In the genomic region with DNA sequence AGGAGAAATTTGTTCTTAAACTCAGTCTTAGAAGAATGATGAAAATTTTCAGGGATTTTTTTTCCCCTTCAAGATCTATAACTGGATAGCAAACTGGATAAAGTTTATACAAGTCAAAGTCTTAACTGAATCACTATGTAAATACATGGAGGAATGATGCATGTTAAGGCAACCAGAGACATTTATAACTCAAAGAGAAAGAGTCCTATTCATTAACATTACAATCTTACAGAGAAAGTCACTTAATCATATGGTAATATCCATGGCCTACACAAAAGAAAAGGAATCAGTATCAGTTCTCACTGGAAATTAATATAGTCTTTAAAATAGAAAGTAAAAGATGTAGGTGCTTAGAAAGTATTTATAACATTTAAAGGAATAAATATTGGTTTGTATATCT, we compare ENCODE assay signal across 22 cellular contexts.
"Had no signal": no experiment of that assay in that cellular context is flagged by ENCODE, and none has a peak within 500 bp of the region (broad histone marks: within the 10 kb centered on the region; RNA-seq: fewer than 3 reads in every experiment).

No MANE protein-coding gene starts in this region.

- H3K4me2 ChIP-seq: PC-9 had no signal

- H3K4me3 ChIP-seq: ascending aorta, body of pancreas, PC-9 had no signal

- H3K4me1 ChIP-seq: ascending aorta, body of pancreas had no signal

- H3K27me3 ChIP-seq: ascending aorta, body of pancreas had no signal

- H3K36me3 ChIP-seq: ascending aorta had no signal

- H3K9me3 ChIP-seq: ascending aorta, body of pancreas had no signal

- ATAC-seq: activated CD8-positive, alpha-beta memory T cell treated with anti-CD3 and anti-CD28 coated beads, Interleukin-2, amount 10 ng/mL, durations not matched to agents 7 days and 5 days; activated naive CD4-positive, alpha-beta T cell treated with anti-CD3 and anti-CD28 coated beads, Interleukin-2, amount 50 U/mL, for 72 hours; activated naive CD8-positive, alpha-beta T cell treated with anti-CD3 and anti-CD28 coated beads, Interleukin-2, amount 50 U/mL, for 24 hours; activated T-cell treated with anti-CD3 and anti-CD28 coated beads, Interleukin-2, amount 50 U/mL, for 4 hours; body of pancreas; T-helper 17 cell had no signal

- DNase-seq: activated B cell treated with CpG ODN at 0.5 μM for 24 hours; activated CD4-positive, alpha-beta T cell treated with anti-CD3 and anti-CD28 coated beads for 1 hour; activated CD4-positive, alpha-beta T cell treated with anti-CD3 and anti-CD28 coated beads, Interleukin-2, amount 10 ng/mL, durations not matched to agents 24 days and 14 days; activated CD4-positive, alpha-beta T cell treated with anti-CD3 and anti-CD28 coated beads, Interleukin-2, amount 50 U/mL, for 48 hours; activated CD8-positive, alpha-beta memory T cell treated with anti-CD3 and anti-CD28 coated beads, Interleukin-2, amount 10 ng/mL, durations not matched to agents 7 days and 5 days; activated effector memory CD4-positive, alpha-beta T cell treated with anti-CD3 and anti-CD28 coated beads, Interleukin-2, amount 50 U/mL, for 16 hours; activated naive CD4-positive, alpha-beta T cell treated with Interleukin-2 at 50 U/mL for 16 hours; activated naive CD8-positive, alpha-beta T cell treated with anti-CD3 and anti-CD28 coated beads, Interleukin-2, amount 50 U/mL, for 24 hours; activated T-cell treated with anti-CD3 and anti-CD28 coated beads, Interleukin-2, amount 50 U/mL, for 4 hours; amniotic stem cell; body of pancreas; NCI-H1092; NCI-H1417; NCI-H1694; NCI-H2081; NCI-H524; PC-9; SIG-M5; T-helper 17 cell; T-helper 9 cell had no signal

- H2AFZ ChIP-seq: PC-9 had no signal

- H3K27ac ChIP-seq: ascending aorta, body of pancreas, PC-9 had no signal
